In the genomic region with DNA sequence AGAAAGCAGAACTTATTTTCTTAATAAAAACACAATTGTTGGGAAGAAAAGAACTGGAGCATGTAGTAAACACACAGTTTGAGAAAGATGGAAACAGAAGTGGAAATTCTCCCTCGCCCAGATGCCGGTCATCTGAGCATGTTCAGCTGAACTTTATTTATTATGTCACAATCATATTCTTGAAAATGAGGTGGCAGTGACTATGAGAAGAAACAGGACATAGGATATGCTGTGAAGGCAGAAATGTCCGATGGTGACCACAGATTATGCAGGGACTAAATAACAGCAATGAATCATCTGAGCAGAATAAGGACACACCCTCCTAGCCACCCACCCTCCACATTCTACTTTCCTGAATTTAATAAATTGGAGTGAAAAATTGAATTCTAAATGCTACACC, we compare ENCODE assay signal across 18 cellular contexts.
DNase-seq lines count a peak whose midpoint lies in the region; ATAC-seq lines count a peak whose summit lies in the region.
"Had no signal": no experiment of that assay in that cellular context is flagged by ENCODE, and none has a peak within 500 bp of the region (broad histone marks: within the 10 kb centered on the region; RNA-seq: fewer than 3 reads in every experiment).

No MANE protein-coding gene starts in this region.

- ATAC-seq in stimulated activated effector memory CD8-positive, alpha-beta T cell treated with anti-CD3 and anti-CD28 coated beads, Interleukin-12 subunit alpha, Interleukin-12 subunit beta, amount 100 ng/mL, for 72 hours, result peak; percentile 66
- ATAC-seq in HG02678 (IDR thresholded peaks at IDR 0.05; ENCODE audit: unreplicated experiment), result no peak
- no peak for ATAC-seq in HG02798 (IDR thresholded peaks at IDR 0.05; ENCODE audit: poor library complexity, unreplicated experiment)
- ATAC-seq: left ventricle myocardium superior; naive thymus-derived CD8-positive, alpha-beta T cell; T-cell; WTC11 had no signal

- H3K4me3 Mint-ChIP-seq in stimulated activated effector memory CD8-positive, alpha-beta T cell treated with anti-CD3 and anti-CD28 coated beads, Interleukin-12 subunit alpha, Interleukin-12 subunit beta, amount 100 ng/mL, for 72 hours, result no peak overlapping the region
- H3K4me3 Mint-ChIP-seq: naive thymus-derived CD8-positive, alpha-beta T cell; T-cell; WTC11 had no signal

- DNase-seq in GM03348 (ENCODE audit: low spot score) (peak; percentile 15), SK-N-DZ (ENCODE audit: low spot score) (peak; percentile 41), fibroblast of gingiva (ENCODE audit: low read depth) (peak; percentile 71)
- no peak for DNase-seq in stimulated activated effector memory CD8-positive, alpha-beta T cell treated with anti-CD3 and anti-CD28 coated beads, Interleukin-12 subunit alpha, Interleukin-12 subunit beta, amount 100 ng/mL, for 72 hours (ENCODE audit: low spot score in 2 of 2)
- DNase-seq in activated CD8-positive, alpha-beta memory T cell treated with anti-CD3 and anti-CD28 coated beads, Interleukin-2, amount 50 U/mL, for 4 hours, result no peak
- DNase-seq: activated CD8-positive, alpha-beta memory T cell treated with anti-CD3 and anti-CD28 coated beads for 24 hours; activated gamma-delta T cell; anterior cingulate cortex; cortex of kidney; DND-41; left ventricle myocardium superior; naive thymus-derived CD8-positive, alpha-beta T cell; NCI-H2107; T-cell had no signal

- no peaks in the 10 kb centered on the region for H3K9me3 Mint-ChIP-seq in stimulated activated effector memory CD8-positive, alpha-beta T cell treated with anti-CD3 and anti-CD28 coated beads, Interleukin-12 subunit alpha, Interleukin-12 subunit beta, amount 100 ng/mL, for 72 hours

- H3K4me1 Mint-ChIP-seq in stimulated activated effector memory CD8-positive, alpha-beta T cell treated with anti-CD3 and anti-CD28 coated beads, Interleukin-12 subunit alpha, Interleukin-12 subunit beta, amount 100 ng/mL, for 72 hours, result no peaks in the 10 kb centered on the region

- H3K27ac Mint-ChIP-seq in stimulated activated effector memory CD8-positive, alpha-beta T cell treated with anti-CD3 and anti-CD28 coated beads, Interleukin-12 subunit alpha, Interleukin-12 subunit beta, amount 100 ng/mL, for 72 hours, result no peak overlapping the region
- H3K27ac Mint-ChIP-seq: progenitor cell of endocrine pancreas, WTC11 had no signal

- H3K36me3 Mint-ChIP-seq in stimulated activated effector memory CD8-positive, alpha-beta T cell treated with anti-CD3 and anti-CD28 coated beads, Interleukin-12 subunit alpha, Interleukin-12 subunit beta, amount 100 ng/mL, for 72 hours, result no peaks in the 10 kb centered on the region
- H3K36me3 Mint-ChIP-seq: naive thymus-derived CD8-positive, alpha-beta T cell; T-cell; WTC11 had no signal

Comparison
In these comparisons a context has a peak if more than half of its experiments do, and no peak if none do; other contexts are left out.
1. DNase-seq: peak in GM03348 (single experiment), SK-N-DZ (single experiment) and fibroblast of gingiva (single experiment); none in stimulated activated effector memory CD8-positive, alpha-beta T cell treated with anti-CD3 and anti-CD28 coated beads, Interleukin-12 subunit alpha, Interleukin-12 subunit beta, amount 100 ng/mL, for 72 hours (0 of 2) and activated CD8-positive, alpha-beta memory T cell treated with anti-CD3 and anti-CD28 coated beads, Interleukin-2, amount 50 U/mL, for 4 hours (single experiment).